Comparison of ENCODE assay signal across 9 cellular contexts in genomic region chr7:72924417-72924747, GRCh38. TPM values are rescaled to one million over a fixed set of nuclear protein-coding genes. Genes with fewer than 3 reads are reported as not detected.
DNase-seq lines count a peak whose midpoint lies in the region; ATAC-seq and TF ChIP-seq lines count a peak whose summit lies in the region.
"Had no signal": no experiment of that assay in that cellular context is flagged by ENCODE, and none has a peak within 500 bp of the region (broad histone marks: within the 10 kb centered on the region; RNA-seq: fewer than 3 reads in every experiment).

No MANE protein-coding gene starts in this region.

- no peaks in the 10 kb centered on the region for H3K9me3 ChIP-seq in lower lobe of right lung
- no peaks in the 10 kb centered on the region for H3K9me3 ChIP-seq in uterus

- H3K4me1 ChIP-seq in lower lobe of right lung (peaks cover 20% of the 10 kb centered on the region), uterus (peaks cover 0 to 3% of the 10 kb centered on the region in 2 donors)

- peaks cover 40% of the 10 kb centered on the region for H3K36me3 Mint-ChIP-seq in T-helper 2 cell treated with Interferon-gamma antibody and Interleukin-4, amounts not matched to agents 5 μg/mL and 100 μg/mL, for 36 hours (ENCODE audit: low read depth)

- intact Hi-C loops in lower lobe of right lung (cut with DNase I) (no loop called here), uterus (cut with DNase I; ENCODE audit: low total_unique reads) (no loop called here)

- in situ Hi-C loops in astrocyte of the cerebellum (cut with HindIII; ENCODE audit: low sequenced_read_pairs), result no loop called here

- DNase-seq in T-helper 2 cell treated with Interferon-gamma antibody and Interleukin-4, amounts not matched to agents 5 μg/mL and 100 μg/mL, for 36 hours (ENCODE audit: low spot score), result no peak
- DNase-seq in T-helper 2 cell (no peak), astrocyte of the cerebellum (ENCODE audit: low read depth) (no peak), lower lobe of right lung (no peak), uterus (no peak), iPS-NIHi11 (ENCODE audit: low spot score) (no peak)

- peak overlapping the region; percentile 93 for H3K27ac ChIP-seq in lower lobe of right lung
- peak overlapping the region; percentile 76 to 89 for H3K27ac ChIP-seq in uterus

- TF ChIP-seq CTCF in astrocyte of the cerebellum (IDR thresholded peaks at IDR 0.05; ENCODE audit: low read depth, low read length, missing control alignments), result no peak
- no peak for TF ChIP-seq CTCF in lower lobe of right lung (IDR thresholded peaks at IDR 0.05)
- TF ChIP-seq CTCF in uterus (IDR thresholded peaks at IDR 0.05), result no peak

- peaks cover 36% of the 10 kb centered on the region for H3K36me3 ChIP-seq in lower lobe of right lung
- no peaks in the 10 kb centered on the region for H3K36me3 ChIP-seq in uterus

- no peaks in the 10 kb centered on the region for H3K27me3 Mint-ChIP-seq in T-helper 2 cell treated with Interferon-gamma antibody and Interleukin-4, amounts not matched to agents 5 μg/mL and 100 μg/mL, for 36 hours (ENCODE audit: low read depth)

- peak overlapping the region; percentile 100 for H3K27ac Mint-ChIP-seq in T-helper 2 cell treated with Interferon-gamma antibody and Interleukin-4, amounts not matched to agents 5 μg/mL and 100 μg/mL, for 36 hours

- TF ChIP-seq POLR2A in uterus (IDR thresholded peaks at IDR 0.05), result no peak
- no peak for TF ChIP-seq POLR2A in GM18505 (IDR thresholded peaks at IDR 0.05; ENCODE audit: borderline replicate concordance, extremely low read depth, insufficient read depth, insufficient read length)

- no peaks in the 10 kb centered on the region for H3K9me3 Mint-ChIP-seq in T-helper 2 cell treated with Interferon-gamma antibody and Interleukin-4, amounts not matched to agents 5 μg/mL and 100 μg/mL, for 36 hours

- peaks cover 23% of the 10 kb centered on the region for H3K4me1 Mint-ChIP-seq in T-helper 2 cell treated with Interferon-gamma antibody and Interleukin-4, amounts not matched to agents 5 μg/mL and 100 μg/mL, for 36 hours (ENCODE audit: low read depth)

- peak overlapping the region; percentile 100 for H3K4me3 Mint-ChIP-seq in T-helper 2 cell treated with Interferon-gamma antibody and Interleukin-4, amounts not matched to agents 5 μg/mL and 100 μg/mL, for 36 hours

- ATAC-seq in HG03520 (IDR thresholded peaks at IDR 0.05; ENCODE audit: unreplicated experiment) (peak; percentile 14), lower lobe of right lung (peak in 1 of 2 donors; percentile 9), GM18505 (IDR thresholded peaks at IDR 0.05; ENCODE audit: unreplicated experiment) (no peak)

- H3K27me3 ChIP-seq in lower lobe of right lung (ENCODE audit: low read depth), result no peaks in the 10 kb centered on the region
- no peaks in the 10 kb centered on the region for H3K27me3 ChIP-seq in uterus

- peak overlapping the region; percentile 76 for H3K4me3 ChIP-seq in astrocyte of the cerebellum (ENCODE audit: low read depth, low read length)
- peak overlapping the region; percentile 88 for H3K4me3 ChIP-seq in lower lobe of right lung
- peak overlapping the region; percentile 60 to 93 for H3K4me3 ChIP-seq in uterus

RNA-seq across cellular contexts. Expression of gene POM121, which starts 0.5 kb away (rescaled TPM):
- total RNA-seq in lower lobe of right lung (35.9 TPM), uterus (10 to 100 TPM in 2 of 4 donors, 1 to 10 TPM in 2; 5.3 to 42.9 (median 10.3) TPM)

RNA-seq across cellular contexts. Expression of gene TRIM74, which starts 44.9 kb away (rescaled TPM):
- total RNA-seq in lower lobe of right lung, result 1.1 TPM
- 1 to 10 TPM in 2 of 4 donors, not detected in 2; 1.7 to 2.9 TPM for total RNA-seq in uterus
- total RNA-seq: dermis microvascular lymphatic vessel endothelial cell had no signal
